Comparison of ENCODE assay signal across 1 cellular context in the genomic region with DNA sequence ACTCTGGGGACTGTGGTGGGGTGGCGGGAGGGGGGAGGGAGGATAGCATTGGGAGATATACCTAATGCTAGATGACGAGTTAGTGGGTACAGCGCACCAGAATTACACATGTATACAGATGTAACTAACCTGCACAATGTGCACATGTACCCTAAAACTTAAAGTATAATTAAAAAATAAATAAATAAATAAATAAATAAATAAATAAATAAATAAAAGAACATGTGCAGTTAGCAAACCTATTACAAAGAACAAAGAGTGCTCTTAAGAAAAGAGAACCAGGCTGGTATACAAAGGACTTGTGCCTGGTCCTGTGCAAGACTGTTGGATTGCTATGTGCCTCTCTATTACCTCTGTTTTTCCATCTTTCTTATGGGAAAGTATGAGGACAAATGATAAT.
A peak's percentile ranks its signal among the peaks of the same experiment; 100 is the strongest.
TF ChIP-seq lines count a peak whose summit lies in the region.

No MANE protein-coding gene starts in this region.

TF ChIP-seq in HEK293, 187 proteins besides CTCF, POLR2A, EP300 and RAD21 (continued from another document):
- TF ChIP-seq REST (tag by site-specific recombination; IDR thresholded peaks at IDR 0.05) (peak; percentile 56; the same call in 1 of the 2 replicates), ZNF623 (tag by site-specific recombination; IDR thresholded peaks at IDR 0.05) (peak; percentile 73), ZNF510 (tag by site-specific recombination; IDR thresholded peaks at IDR 0.05; ENCODE audit: insufficient replicate concordance) (peak; percentile 86)
